31 cellular contexts compared by ENCODE assay signal in the genomic region with DNA sequence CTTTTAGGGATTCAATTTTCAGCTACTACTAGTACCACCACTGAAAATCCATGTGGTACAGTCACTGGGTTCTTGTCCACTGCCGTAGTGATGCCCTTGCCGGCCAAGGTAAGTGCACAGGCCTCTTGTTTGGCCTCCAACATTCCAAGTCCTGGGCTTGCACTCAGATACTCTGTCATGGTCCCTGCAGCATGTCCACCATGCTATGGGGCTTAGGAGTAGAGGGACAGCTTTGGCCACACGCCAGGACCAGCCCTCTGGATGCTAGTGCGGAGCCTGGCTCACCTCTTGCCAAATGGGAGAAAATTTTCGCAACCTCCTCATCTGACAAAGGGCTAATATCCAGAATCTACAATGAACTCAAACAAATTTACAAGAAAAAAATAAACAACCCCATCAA.
"Had no signal": no experiment of that assay in that cellular context is flagged by ENCODE, and none has a peak within 500 bp of the region (broad histone marks: within the 10 kb centered on the region; RNA-seq: fewer than 3 reads in every experiment).

No MANE protein-coding gene starts in this region.

- H3K27me3 ChIP-seq: adrenal gland, ascending aorta, body of pancreas, brain microvascular endothelial cell, breast epithelium, cardiac muscle cell had no signal

- ATAC-seq: activated naive CD4-positive, alpha-beta T cell treated with anti-CD3 and anti-CD28 coated beads, Interleukin-2, amount 50 U/mL, for 72 hours; activated naive CD8-positive, alpha-beta T cell treated with anti-CD3 and anti-CD28 coated beads, Interleukin-2, amount 50 U/mL, for 24 hours; activated T-cell treated with anti-CD3 and anti-CD28 coated beads, Interleukin-2, amount 50 U/mL, for 4 hours; activated T-cell treated with anti-CD3 and anti-CD28 coated beads, Interleukin-2, amount 50 U/mL, for 72 hours; activated T-helper 17 cell treated with anti-CD3 and anti-CD28 coated beads, Interleukin-2, amount 50 U/mL, for 72 hours; body of pancreas had no signal

- H3K36me3 ChIP-seq: adrenal gland, ascending aorta, brain microvascular endothelial cell, breast epithelium, cardiac muscle cell had no signal

- H3K4me3 ChIP-seq: adrenal gland, ascending aorta, body of pancreas, breast epithelium, cardiac muscle cell had no signal

- H3K27ac ChIP-seq: adrenal gland, ascending aorta, body of pancreas, brain microvascular endothelial cell, breast epithelium, cardiac muscle cell had no signal

- H3K4me1 ChIP-seq: adrenal gland, ascending aorta, breast epithelium had no signal

- H3K9me3 ChIP-seq: adrenal gland, ascending aorta, body of pancreas, breast epithelium had no signal

- DNase-seq: activated effector memory CD4-positive, alpha-beta T cell treated with anti-CD3 and anti-CD28 coated beads, Interleukin-2, amount 50 U/mL, for 16 hours; activated effector memory CD4-positive, alpha-beta T cell treated with Interleukin-2 at 50 U/mL for 16 hours; activated gamma-delta T cell; activated gamma-delta T cell treated with Interleukin-2 at 50 U/mL for 16 hours; activated naive CD4-positive, alpha-beta T cell; activated naive CD4-positive, alpha-beta T cell treated with anti-CD3 and anti-CD28 coated beads for 36 hours; activated naive CD4-positive, alpha-beta T cell treated with anti-CD3 and anti-CD28 coated beads, Interleukin-2, amount 10 ng/mL, durations not matched to agents 7 days and 5 days; activated naive CD4-positive, alpha-beta T cell treated with anti-CD3 and anti-CD28 coated beads, Interleukin-2, amount 50 U/mL, for 16 hours; activated naive CD4-positive, alpha-beta T cell treated with Interleukin-2 at 50 U/mL for 16 hours; activated naive CD8-positive, alpha-beta T cell treated with anti-CD3 and anti-CD28 coated beads for 36 hours; activated naive CD8-positive, alpha-beta T cell treated with anti-CD3 and anti-CD28 coated beads, Interleukin-2, amount 10 ng/mL, durations not matched to agents 7 days and 5 days; activated naive CD8-positive, alpha-beta T cell treated with anti-CD3 and anti-CD28 coated beads, Interleukin-2, amount 50 U/mL, for 24 hours; activated T-cell treated with anti-CD3 and anti-CD28 coated beads, Interleukin-2, amount 50 U/mL, for 24 hours; activated T-cell treated with anti-CD3 and anti-CD28 coated beads, Interleukin-2, amount 50 U/mL, for 4 hours; activated T-cell treated with anti-CD3 and anti-CD28 coated beads, Interleukin-2, amount 50 U/mL, for 48 hours; activated T-cell treated with anti-CD3 and anti-CD28 coated beads, Interleukin-2, amount 50 U/mL, for 72 hours; adrenal gland; amniotic stem cell; amygdala; anterior cingulate cortex; aorta; body of pancreas; brain microvascular endothelial cell; caudate nucleus; central memory CD4-positive, alpha-beta T cell; cerebellar nuclear complex had no signal
